In the genomic region with DNA sequence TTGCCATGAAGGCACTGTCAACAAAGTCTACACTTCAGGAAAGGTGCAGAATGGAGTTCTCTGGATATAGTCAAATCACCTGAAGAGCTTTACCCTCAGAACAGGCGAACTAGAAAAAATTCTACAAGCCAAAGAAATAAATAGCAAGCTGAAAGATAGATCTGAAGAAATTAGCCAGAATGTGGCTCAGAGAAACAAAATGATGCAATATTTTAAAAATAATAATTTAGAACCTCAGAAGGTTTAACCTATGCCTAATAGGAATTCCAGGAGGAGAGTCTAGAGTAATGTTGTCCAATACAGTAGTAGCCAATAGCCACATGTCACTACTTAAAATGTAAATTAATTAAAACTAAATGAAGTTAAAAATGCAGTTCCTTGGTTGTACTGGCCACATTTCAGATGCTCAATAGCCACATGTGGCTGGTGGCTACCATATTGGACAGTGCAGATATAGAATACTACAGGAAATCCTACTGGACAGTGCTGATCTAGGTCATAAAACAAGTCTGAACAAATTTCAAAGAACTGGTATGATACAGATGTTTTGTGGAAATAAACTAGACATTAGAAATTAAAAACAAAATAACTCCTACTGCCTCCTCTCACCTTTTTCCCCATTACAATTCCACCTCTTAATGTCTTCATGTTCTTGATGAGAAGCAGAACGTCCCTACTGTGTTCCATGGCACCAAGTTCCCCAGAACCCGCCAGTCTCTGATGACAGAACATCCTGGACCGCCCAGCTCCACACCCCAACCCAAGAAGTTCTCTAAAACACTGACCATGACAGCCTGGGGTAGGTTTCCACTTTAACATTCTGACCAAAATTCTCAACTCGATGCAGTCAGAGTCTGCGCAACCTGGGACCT, we compare ENCODE assay signal across 8 cellular contexts. TPM values are rescaled to one million over a fixed set of nuclear protein-coding genes. Genes with fewer than 3 reads are reported as not detected.
A peak's percentile ranks its signal among the peaks of the same experiment; 100 is the strongest.
DNase-seq lines count a peak whose midpoint lies in the region; ATAC-seq and TF ChIP-seq lines count a peak whose summit lies in the region.

No MANE protein-coding gene starts in this region.

- peak overlapping the region; percentile 87 for H3K9ac ChIP-seq in fibroblast of lung (ENCODE audit: insufficient read depth, low read length)

- H3K27me3 Mint-ChIP-seq in osteocyte (ENCODE audit: unreplicated experiment): peaks cover 21% of the 10 kb centered on the region

- peak overlapping the region; percentile 77 for H3K4me2 ChIP-seq in fibroblast of lung (ENCODE audit: extremely low read depth, insufficient read depth, low read length)

- H3K27ac Mint-ChIP-seq in osteocyte (ENCODE audit: unreplicated experiment): peak overlapping the region; percentile 97

- DNase-seq in RWPE1 (ENCODE audit: low spot score) (no peak), fibroblast of lung (ENCODE audit: low read depth in 2 of 2) (no peak), osteocyte (ENCODE audit: extremely low spot score, unreplicated experiment) (no peak), T-helper 9 cell (no peak), HCEC 1CT (no peak), NCI-H1092 treated with DMSO at 0.1 percent for 48 hours (lab: John Stamatoyannopoulos, UW) (no peak)

- H3K4me3 Mint-ChIP-seq in osteocyte (ENCODE audit: unreplicated experiment): peak overlapping the region; percentile 97

- H3K9me3 ChIP-seq in fibroblast of lung (ENCODE audit: control insufficient read depth, insufficient read depth, low read depth, low read length): no peaks in the 10 kb centered on the region

- H3K27ac ChIP-seq in RWPE1 (peak overlapping the region; percentile 84), fibroblast of lung (ENCODE audit: insufficient read depth, low read length) (peak overlapping the region; percentile 83)

- no peaks in the 10 kb centered on the region for H4K20me1 ChIP-seq in fibroblast of lung (ENCODE audit: control insufficient read depth, extremely low read depth, insufficient read depth, low read length)

- H2AFZ ChIP-seq in fibroblast of lung (ENCODE audit: low read length): peak overlapping the region; percentile 97

- no peaks in the 10 kb centered on the region for H3K36me3 ChIP-seq in fibroblast of lung (ENCODE audit: control insufficient read depth, insufficient read depth, low read length)

- H3K4me1 ChIP-seq in fibroblast of lung (ENCODE audit: control insufficient read depth, extremely low read depth, insufficient read depth, low read length): no peaks in the 10 kb centered on the region

- H3K27me3 ChIP-seq in fibroblast of lung (ENCODE audit: control insufficient read depth, insufficient read depth, low read length): no peaks in the 10 kb centered on the region

- peak overlapping the region; percentile 63 to 93 (median 92) for H3K4me3 ChIP-seq in fibroblast of lung (replicated peaks in 1 of 4; ENCODE audit: control extremely low read depth in 1 of 4, insufficient read depth in 1 of 4, low read depth in 3 of 4, low read length in 4 of 4)

- peaks cover 2% of the 10 kb centered on the region for H3K36me3 Mint-ChIP-seq in osteocyte (ENCODE audit: unreplicated experiment)

- ATAC-seq in GM18519 (IDR thresholded peaks at IDR 0.05; ENCODE audit: low FRiP score, unreplicated experiment) (peak; percentile 22), HG02610 (IDR thresholded peaks at IDR 0.05; ENCODE audit: unreplicated experiment) (peak; percentile 43)

- no peaks in the 10 kb centered on the region for H3K9me3 Mint-ChIP-seq in osteocyte (ENCODE audit: unreplicated experiment)

- peaks cover 18% of the 10 kb centered on the region for H3K4me1 Mint-ChIP-seq in osteocyte (ENCODE audit: unreplicated experiment)

- CTCF ChIA-PET in RWPE1 (lab: Yijun Ruan, JAX): interaction anchor here (1.0 kb wide), 1 partner anchor 20 kb away, joined by 3 read pairs; no protein-coding TSS in a partner anchor

- POLR2A ChIA-PET in RWPE1 (lab: Yijun Ruan, JAX; ENCODE audit: low non-redundant PET): no interaction called here

- H3K79me2 ChIP-seq in fibroblast of lung (ENCODE audit: control insufficient read depth, insufficient read depth, low read length): peaks cover 2% of the 10 kb centered on the region

- no peak for TF ChIP-seq CTCF in RWPE1 (conservative IDR thresholded peaks at IDR 0.05; ENCODE audit: low read depth)
- TF ChIP-seq CTCF in fibroblast of lung (conservative IDR thresholded peaks at IDR 0.05 in 1 of 2, IDR thresholded peaks at IDR 0.05 in 1 of 2; ENCODE audit: low read depth in 1 of 2, low read length in 2 of 2): no peak
- no peak for TF ChIP-seq CTCF in osteocyte (IDR thresholded peaks at IDR 0.05)

RNA-seq across cellular contexts. Expression of gene CDADC1, which starts 0.6 kb away (rescaled TPM):
- 6.1 and 6.7 TPM in 2 replicates for total RNA-seq in fibroblast of lung
- polyA plus RNA-seq in fibroblast of lung: 4.1 and 6.6 TPM in 2 replicates
- 6.4 and 8.8 TPM in 2 replicates for polyA plus RNA-seq in fibroblast of lung (2012)
- polyA minus RNA-seq in fibroblast of lung (ENCODE audit: low replicate concordance): 0.86 and 1.8 TPM in 2 replicates
- total RNA-seq in osteocyte: 8.4 and 11.9 TPM in 2 replicates

RNA-seq across cellular contexts. Expression of gene MLNR, which starts 26.9 kb away (rescaled TPM):
- not detected in 2 replicates for total RNA-seq in fibroblast of lung
- not detected in 2 replicates for polyA plus RNA-seq in fibroblast of lung
- polyA plus RNA-seq in fibroblast of lung (2012): not detected in 2 replicates
- polyA minus RNA-seq in fibroblast of lung (ENCODE audit: low replicate concordance): not detected in 2 replicates
- total RNA-seq in osteocyte: not detected in 2 replicates
